21 cellular contexts compared by ENCODE assay signal in genomic region chr18:46621111-46621766, GRCh38. TPM values are rescaled to one million over a fixed set of nuclear protein-coding genes. Genes with fewer than 3 reads are reported as not detected.
"Had no signal": no experiment of that assay in that cellular context is flagged by ENCODE, and none has a peak within 500 bp of the region (broad histone marks: within the 10 kb centered on the region; RNA-seq: fewer than 3 reads in every experiment).

No MANE protein-coding gene starts in this region.

- H2AFZ ChIP-seq: hepatocyte had no signal

- FAIRE-seq: colon, keratinocyte had no signal

- H3K27ac Mint-ChIP-seq: natural killer cell treated with Interleukin-12 subunit alpha and Interleukin-12 subunit beta and Interleukin-15 and Interleukin-18, amount 100 ng/mL, for 72 hours; progenitor cell of endocrine pancreas; stimulated activated naive B cell treated with anti-CD40 and anti-IgM and Interleukin-4, amounts not matched to agents 10 μg/mL and 1 μg/mL and 100 μg/mL, for 72 hours had no signal

- DNase-seq: activated CD4-positive, alpha-beta T cell treated with anti-CD3 and anti-CD28 coated beads, Interleukin-2, amount 50 U/mL, for 48 hours; activated naive CD4-positive, alpha-beta T cell treated with Interleukin-2 at 50 U/mL for 16 hours; adrenal gland; left ventricle myocardium inferior; mesenchymal stem cell; right cardiac atrium; stimulated activated CD4-positive, alpha-beta T cell treated with anti-CD3 and anti-CD28 coated beads, Interleukin-15, amount 100 ng/mL, for 24 hours; stimulated activated CD4-positive, alpha-beta T cell treated with anti-CD3 and anti-CD28 coated beads, Interleukin-4, amount 100 ng/mL, for 1 hour; stimulated activated naive B cell treated with anti-CD40 and anti-IgM and Interleukin-4, amounts not matched to agents 10 μg/mL and 1 μg/mL and 100 μg/mL, for 72 hours; substantia nigra; T-helper 9 cell; transverse colon had no signal

- H3K27ac ChIP-seq: hepatocyte, left ventricle myocardium inferior, transverse colon had no signal

- H3K79me2 ChIP-seq: hepatocyte had no signal

- H3K9me3 Mint-ChIP-seq: natural killer cell treated with Interleukin-12 subunit alpha and Interleukin-12 subunit beta and Interleukin-15 and Interleukin-18, amount 100 ng/mL, for 72 hours; stimulated activated naive B cell treated with anti-CD40 and anti-IgM and Interleukin-4, amounts not matched to agents 10 μg/mL and 1 μg/mL and 100 μg/mL, for 72 hours had no signal

- H3K27me3 ChIP-seq: adrenal gland, hepatocyte, transverse colon had no signal

- H3K4me2 ChIP-seq: hepatocyte had no signal

- H3K9me3 ChIP-seq: adrenal gland, left ventricle myocardium inferior, transverse colon had no signal

- H3K4me3 Mint-ChIP-seq: natural killer cell treated with Interleukin-12 subunit alpha and Interleukin-12 subunit beta and Interleukin-15 and Interleukin-18, amount 100 ng/mL, for 72 hours; stimulated activated naive B cell treated with anti-CD40 and anti-IgM and Interleukin-4, amounts not matched to agents 10 μg/mL and 1 μg/mL and 100 μg/mL, for 72 hours had no signal

- H3K36me3 Mint-ChIP-seq: natural killer cell treated with Interleukin-12 subunit alpha and Interleukin-12 subunit beta and Interleukin-15 and Interleukin-18, amount 100 ng/mL, for 72 hours; stimulated activated naive B cell treated with anti-CD40 and anti-IgM and Interleukin-4, amounts not matched to agents 10 μg/mL and 1 μg/mL and 100 μg/mL, for 72 hours had no signal

- ATAC-seq: esophagus mucosa; natural killer cell treated with Interleukin-12 subunit alpha and Interleukin-12 subunit beta and Interleukin-15 and Interleukin-18, amount 100 ng/mL, for 72 hours; right cardiac atrium; stimulated activated naive B cell treated with anti-CD40 and anti-IgM and Interleukin-4, amounts not matched to agents 10 μg/mL and 1 μg/mL and 100 μg/mL, for 72 hours had no signal

- H3K36me3 ChIP-seq: adrenal gland, left ventricle myocardium inferior, transverse colon had no signal

- H3K4me1 ChIP-seq: adrenal gland, transverse colon had no signal

- H3K4me3 ChIP-seq: adrenal gland, hepatocyte, left ventricle myocardium inferior, skin epidermis, transverse colon had no signal

RNA-seq across cellular contexts. Expression of gene LOXHD1, which starts 35.8 kb away (rescaled TPM):
- total RNA-seq: glomerular endothelial cell; hepatocyte; natural killer cell treated with Interleukin-12 subunit alpha and Interleukin-12 subunit beta and Interleukin-15 and Interleukin-18, amount 100 ng/mL, for 72 hours; SK-MEL-5 had no signal
